21 cellular contexts compared by ENCODE assay signal in genomic region chr17:66704858-66705257, GRCh38.
DNase-seq lines count a peak whose midpoint lies in the region; ATAC-seq, FAIRE-seq and TF ChIP-seq lines count a peak whose summit lies in the region.
"Had no signal": no experiment of that assay in that cellular context is flagged by ENCODE, and none has a peak within 500 bp of the region (broad histone marks: within the 10 kb centered on the region; RNA-seq: fewer than 3 reads in every experiment).

No MANE protein-coding gene starts in this region.

- no peak for FAIRE-seq in K562 (lab: Jason Lieb, UNC)
- FAIRE-seq: kidney had no signal

- H3K27me3 ChIP-seq in K562 (ENCODE audit: control insufficient read depth in 2 of 2, insufficient read depth in 2 of 2, low read length in 2 of 2): no peaks in the 10 kb centered on the region
- no peaks in the 10 kb centered on the region for H3K27me3 ChIP-seq in esophagus squamous epithelium
- H3K27me3 ChIP-seq: cardiac muscle cell, MG63, neutrophil, suprapubic skin had no signal

- TF ChIP-seq POLR2A in K562 (conservative IDR thresholded peaks at IDR 0.05) (no peak), esophagus squamous epithelium (IDR thresholded peaks at IDR 0.05) (no peak)

- H3K36me3 ChIP-seq in K562 (ENCODE audit: control insufficient read depth, insufficient read depth, low read length): no peaks in the 10 kb centered on the region; the same call in 2 of the 3 replicates
- no peaks in the 10 kb centered on the region for H3K36me3 ChIP-seq in esophagus squamous epithelium
- H3K36me3 ChIP-seq: cardiac muscle cell, neutrophil, suprapubic skin had no signal

- H3K4me3 ChIP-seq in K562 (no peak overlapping the region), esophagus squamous epithelium (no peak overlapping the region)
- H3K4me3 ChIP-seq: cardiac muscle cell, MG63, suprapubic skin had no signal

- H3K27ac Mint-ChIP-seq in activated naive CD4-positive, alpha-beta T cell treated with anti-CD3 and anti-CD28 coated beads, Interleukin-2, amount 50 U/mL, for 24 hours: peak overlapping the region; percentile 35
- H3K27ac Mint-ChIP-seq in stimulated activated effector memory CD8-positive, alpha-beta T cell treated with anti-CD3 and anti-CD28 coated beads, Interleukin-12 subunit alpha, Interleukin-12 subunit beta, amount 100 ng/mL, for 72 hours: peak overlapping the region; percentile 69
- H3K27ac Mint-ChIP-seq in WTC11: no peak overlapping the region
- H3K27ac Mint-ChIP-seq: activated B cell treated with CpG ODN at 0.5 μM for 24 hours; activated naive CD8-positive, alpha-beta T cell treated with anti-CD3 and anti-CD28 coated beads, Interleukin-2, amount 10 ng/mL, durations not matched to agents 7 days and 5 days; T-helper 1 cell treated with Interleukin-12 subunit alpha and Interleukin-12 subunit beta and Interleukin-4 antibody, amounts not matched to agents 30 μg/mL and 1 μg/mL, for 36 hours had no signal

- TF ChIP-seq EP300 in K562 (IDR thresholded peaks at IDR 0.05; ENCODE audit: low read length): no peak

- H3K4me2 ChIP-seq in K562 (ENCODE audit: insufficient read depth, low read length): no peak overlapping the region

- H3K27me3 Mint-ChIP-seq in activated naive CD4-positive, alpha-beta T cell treated with anti-CD3 and anti-CD28 coated beads, Interleukin-2, amount 50 U/mL, for 24 hours: no peaks in the 10 kb centered on the region
- H3K27me3 Mint-ChIP-seq in WTC11 (ENCODE audit: low read depth): no peaks in the 10 kb centered on the region
- H3K27me3 Mint-ChIP-seq: activated B cell treated with CpG ODN at 0.5 μM for 24 hours; activated naive CD8-positive, alpha-beta T cell treated with anti-CD3 and anti-CD28 coated beads, Interleukin-2, amount 10 ng/mL, durations not matched to agents 7 days and 5 days had no signal

- no peaks in the 10 kb centered on the region for H3K79me2 ChIP-seq in K562 (ENCODE audit: control insufficient read depth, insufficient read depth, low read length)

- POLR2A ChIA-PET in K562 (lab: Yijun Ruan, JAX): interaction anchor here (0.6 to 0.8 kb wide), 2 partner anchors 88 to 358 kb away, joined by 3 read pairs; no protein-coding TSS in a partner anchor
- POLR2A ChIA-PET in WTC11 (lab: Charles Lee): no interaction called here

- no peaks in the 10 kb centered on the region for H3K9me3 Mint-ChIP-seq in activated naive CD4-positive, alpha-beta T cell treated with anti-CD3 and anti-CD28 coated beads, Interleukin-2, amount 50 U/mL, for 24 hours
- H3K9me3 Mint-ChIP-seq in stimulated activated effector memory CD8-positive, alpha-beta T cell treated with anti-CD3 and anti-CD28 coated beads, Interleukin-12 subunit alpha, Interleukin-12 subunit beta, amount 100 ng/mL, for 72 hours: no peaks in the 10 kb centered on the region
- no peaks in the 10 kb centered on the region for H3K9me3 Mint-ChIP-seq in WTC11
- H3K9me3 Mint-ChIP-seq: activated naive CD8-positive, alpha-beta T cell treated with anti-CD3 and anti-CD28 coated beads, Interleukin-2, amount 10 ng/mL, durations not matched to agents 7 days and 5 days; T-helper 1 cell treated with Interleukin-12 subunit alpha and Interleukin-12 subunit beta and Interleukin-4 antibody, amounts not matched to agents 30 μg/mL and 1 μg/mL, for 36 hours had no signal

- no peak for TF ChIP-seq RAD21 in K562 (CRISPR knock-in tag; conservative IDR thresholded peaks at IDR 0.05 in 1 of 2, IDR thresholded peaks at IDR 0.05 in 1 of 2)

- no peak overlapping the region for H3K9ac ChIP-seq in K562 (ENCODE audit: insufficient read depth in 1 of 2, low read depth in 2 of 2, low read length in 2 of 2)

- TF ChIP-seq CTCF in K562 (IDR thresholded peaks at IDR 0.05 in 2 of 3, conservative IDR thresholded peaks at IDR 0.05 in 1 of 3; ENCODE audit: insufficient read depth in 2 of 3, low read depth in 1 of 3, low read length in 3 of 3) (no peak), WTC11 (IDR thresholded peaks at IDR 0.05) (no peak), esophagus squamous epithelium (IDR thresholded peaks at IDR 0.05) (no peak)

- in situ Hi-C loops in K562 (cut with MboI): no loop called here

- CTCF ChIA-PET in K562 (lab: Yijun Ruan, JAX; ENCODE audit: low intra/inter-chr PET ratio): no interaction called here
- CTCF ChIA-PET in WTC11 (lab: Charles Lee): interaction anchor here (1.1 kb wide), 2 partner anchors 10 to 24 kb away, joined by 3 to 4 read pairs; no protein-coding TSS in a partner anchor

- peaks cover 24% of the 10 kb centered on the region for H3K4me1 Mint-ChIP-seq in activated naive CD4-positive, alpha-beta T cell treated with anti-CD3 and anti-CD28 coated beads, Interleukin-2, amount 50 U/mL, for 24 hours
- H3K4me1 Mint-ChIP-seq in stimulated activated effector memory CD8-positive, alpha-beta T cell treated with anti-CD3 and anti-CD28 coated beads, Interleukin-12 subunit alpha, Interleukin-12 subunit beta, amount 100 ng/mL, for 72 hours: peaks cover 35% of the 10 kb centered on the region
- H3K4me1 Mint-ChIP-seq in WTC11: 0 out of 2 replicates have a peak, but pooled peaks cover under 1% of the 10 kb centered on the region

- H3K27ac ChIP-seq in K562 (ENCODE audit: extremely low read depth, low read depth, low read length): no peak overlapping the region
- no peak overlapping the region for H3K27ac ChIP-seq in esophagus squamous epithelium
- H3K27ac ChIP-seq: cardiac muscle cell, neutrophil, suprapubic skin had no signal

- ATAC-seq in K562: no peak
- ATAC-seq in stimulated activated effector memory CD8-positive, alpha-beta T cell treated with anti-CD3 and anti-CD28 coated beads, Interleukin-12 subunit alpha, Interleukin-12 subunit beta, amount 100 ng/mL, for 72 hours: no peak
- no peak for ATAC-seq in WTC11
- ATAC-seq in GM19397 (IDR thresholded peaks at IDR 0.05; ENCODE audit: unreplicated experiment): no peak
- ATAC-seq: HCT116, right cardiac atrium had no signal

- no peak overlapping the region for H3K4me3 Mint-ChIP-seq in activated naive CD4-positive, alpha-beta T cell treated with anti-CD3 and anti-CD28 coated beads, Interleukin-2, amount 50 U/mL, for 24 hours
- no peak overlapping the region for H3K4me3 Mint-ChIP-seq in stimulated activated effector memory CD8-positive, alpha-beta T cell treated with anti-CD3 and anti-CD28 coated beads, Interleukin-12 subunit alpha, Interleukin-12 subunit beta, amount 100 ng/mL, for 72 hours
- no peak overlapping the region for H3K4me3 Mint-ChIP-seq in WTC11
- H3K4me3 Mint-ChIP-seq: activated B cell treated with CpG ODN at 0.5 μM for 24 hours; activated naive CD8-positive, alpha-beta T cell treated with anti-CD3 and anti-CD28 coated beads, Interleukin-2, amount 10 ng/mL, durations not matched to agents 7 days and 5 days; T-helper 1 cell treated with Interleukin-12 subunit alpha and Interleukin-12 subunit beta and Interleukin-4 antibody, amounts not matched to agents 30 μg/mL and 1 μg/mL, for 36 hours had no signal

- H3K9me1 ChIP-seq in K562 (ENCODE audit: control insufficient read depth, insufficient read depth, low read length): no peaks in the 10 kb centered on the region

- peaks cover 22% of the 10 kb centered on the region for H3K36me3 Mint-ChIP-seq in activated naive CD4-positive, alpha-beta T cell treated with anti-CD3 and anti-CD28 coated beads, Interleukin-2, amount 50 U/mL, for 24 hours
- H3K36me3 Mint-ChIP-seq in stimulated activated effector memory CD8-positive, alpha-beta T cell treated with anti-CD3 and anti-CD28 coated beads, Interleukin-12 subunit alpha, Interleukin-12 subunit beta, amount 100 ng/mL, for 72 hours: peaks cover 5% of the 10 kb centered on the region
- no peaks in the 10 kb centered on the region for H3K36me3 Mint-ChIP-seq in WTC11

- no peak overlapping the region for H2AFZ ChIP-seq in K562 (ENCODE audit: low read depth, low read length)

- no TSS peak for BruUV-seq in K562 (replicated peaks; lab: Mats Ljungman, UMichigan)

- H3K4me1 ChIP-seq in K562 (replicated peaks in 1 of 2; ENCODE audit: control insufficient read depth in 2 of 2, insufficient read depth in 2 of 2, low read length in 2 of 2) (no peaks in the 10 kb centered on the region), esophagus squamous epithelium (peaks cover 0 to 3% (median 0%) of the 10 kb centered on the region in 3 donors)
- H3K4me1 ChIP-seq: suprapubic skin had no signal

- DNase-seq in activated naive CD4-positive, alpha-beta T cell treated with anti-CD3 and anti-CD28 coated beads, Interleukin-2, amount 50 U/mL, for 16 hours: no peak
- DNase-seq in NCI-H146 (lab: John Stamatoyannopoulos, UW) (peak; percentile 64), K562 (ENCODE audit: extremely low read depth in 1 of 4, low spot score in 3 of 4) (no peak), WTC11 (ENCODE audit: low spot score) (no peak), esophagus squamous epithelium (lab: John Stamatoyannopoulos, UW) (no peak)
- DNase-seq in stimulated activated effector memory CD8-positive, alpha-beta T cell treated with anti-CD3 and anti-CD28 coated beads, Interleukin-12 subunit alpha, Interleukin-12 subunit beta, amount 100 ng/mL, for 72 hours (ENCODE audit: low spot score in 2 of 2): no peak
- DNase-seq: activated B cell treated with CpG ODN at 0.5 μM for 24 hours; activated CD8-positive, alpha-beta memory T cell treated with anti-CD3 and anti-CD28 coated beads, Interleukin-2, amount 50 U/mL, for 48 hours; activated naive CD8-positive, alpha-beta T cell treated with anti-CD3 and anti-CD28 coated beads, Interleukin-2, amount 10 ng/mL, durations not matched to agents 7 days and 5 days; kidney; MG63; NCI-H2081 treated with DMSO at 0.1 percent for 48 hours; NCI-H82; right cardiac atrium had no signal

- no peaks in the 10 kb centered on the region for H3K9me3 ChIP-seq in K562 (replicated peaks; ENCODE audit: control insufficient read depth, insufficient read depth, low read depth, low read length)
- H3K9me3 ChIP-seq in esophagus squamous epithelium: no peaks in the 10 kb centered on the region
- H3K9me3 ChIP-seq: MG63, neutrophil, suprapubic skin had no signal

- WGBS in K562 (ENCODE audit: insufficient coverage, low coverage, missing lambda C conversion rate): 46% methylated on average over 1 of the region's 1 CpG
- 31 to 36% methylated on average over 1 of the region's 1 CpG for WGBS in esophagus squamous epithelium, 2 donors

- intact Hi-C loops in K562 (cut with micrococcal nuclease) (no loop called here), esophagus squamous epithelium (cut with DNase I) (no loop called here)

- no peaks in the 10 kb centered on the region; the same call in 1 of the 2 replicates for H4K20me1 ChIP-seq in K562 (replicated peaks; ENCODE audit: control insufficient read depth, insufficient read depth, low read length)

TF ChIP-seq in WTC11, 78 proteins besides CTCF, POLR2A, EP300 and RAD21 (continues in another document):
- TF ChIP-seq TP53 (CRISPR knock-in tag; IDR thresholded peaks at IDR 0.05): no peak
